ENCODE assay signal across 12 cellular contexts in the genomic region with DNA sequence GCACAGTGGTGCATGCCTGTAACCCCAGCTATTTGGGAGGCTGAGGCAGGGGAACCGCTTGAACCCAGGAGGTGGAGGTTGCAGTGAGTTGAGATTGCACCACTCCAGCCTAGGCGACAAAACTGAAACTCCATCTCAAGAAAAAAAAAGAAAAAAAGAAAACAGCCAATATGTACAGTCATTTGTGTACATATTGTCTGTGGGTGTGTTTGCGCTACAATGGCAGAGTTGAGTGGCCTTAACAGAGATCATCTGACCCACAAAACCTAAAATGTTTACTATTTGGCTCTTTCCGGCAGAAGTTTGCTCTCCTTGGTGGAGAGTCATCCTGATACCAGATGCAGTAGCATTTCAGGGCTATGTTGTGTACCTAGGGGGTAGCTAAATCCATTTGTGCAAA. TPM values are rescaled to one million over a fixed set of nuclear protein-coding genes. Genes with fewer than 3 reads are reported as not detected.
DNase-seq lines count a peak whose midpoint lies in the region; ATAC-seq and TF ChIP-seq lines count a peak whose summit lies in the region.
"Had no signal": no experiment of that assay in that cellular context is flagged by ENCODE, and none has a peak within 500 bp of the region (broad histone marks: within the 10 kb centered on the region; RNA-seq: fewer than 3 reads in every experiment).

No MANE protein-coding gene starts in this region.

- peak; percentile 58 for DNase-seq in SIG-M5 treated with dmso at 0.1 percent for 504 hours (lab: John Stamatoyannopoulos, UW; ENCODE audit: unreplicated experiment)
- DNase-seq in SIG-M5 (lab: John Stamatoyannopoulos, UW): no peak
- DNase-seq in central memory CD8-positive, alpha-beta T cell (ENCODE audit: low spot score in 2 of 2): no peak
- no peak for DNase-seq in NCI-H1417 treated with DMSO at 0.1 percent for 48 hours (lab: John Stamatoyannopoulos, UW)
- DNase-seq in colonic mucosa: no peak
- DNase-seq in left lobe of liver (ENCODE audit: low spot score): no peak
- DNase-seq: endodermal cell, GM23248 had no signal

- H3K27me3 ChIP-seq in colonic mucosa: no peaks in the 10 kb centered on the region

- peaks cover 12% of the 10 kb centered on the region for H3K36me3 Mint-ChIP-seq in central memory CD8-positive, alpha-beta T cell (ENCODE audit: insufficient read depth)
- H3K36me3 Mint-ChIP-seq: WTC11 had no signal

- no peaks in the 10 kb centered on the region for H3K27me3 Mint-ChIP-seq in central memory CD8-positive, alpha-beta T cell

- TF ChIP-seq CTCF in colonic mucosa (IDR thresholded peaks at IDR 0.05): no peak

- peak overlapping the region; percentile 93 for H3K27ac Mint-ChIP-seq in central memory CD8-positive, alpha-beta T cell (ENCODE audit: low read depth)
- H3K27ac Mint-ChIP-seq: endodermal cell had no signal

- no peaks in the 10 kb centered on the region for H3K4me1 ChIP-seq in colonic mucosa

- H3K4me3 Mint-ChIP-seq in central memory CD8-positive, alpha-beta T cell: peak overlapping the region; percentile 79
- H3K4me3 Mint-ChIP-seq: endodermal cell, WTC11 had no signal

- H3K27ac ChIP-seq in colonic mucosa: no peak overlapping the region
- H3K27ac ChIP-seq: A549, GM23248 had no signal

- no peaks in the 10 kb centered on the region for H3K9me3 ChIP-seq in colonic mucosa
- H3K9me3 ChIP-seq: A549 had no signal

- H3K4me1 Mint-ChIP-seq in central memory CD8-positive, alpha-beta T cell: peaks cover 89% of the 10 kb centered on the region

- H3K9ac ChIP-seq in colonic mucosa (ENCODE audit: low read depth in 2 of 2, low read length in 2 of 2): no peak overlapping the region
- H3K9ac ChIP-seq: GM23248 had no signal

- H3K9me3 Mint-ChIP-seq in central memory CD8-positive, alpha-beta T cell: no peaks in the 10 kb centered on the region
- H3K9me3 Mint-ChIP-seq: endodermal cell, WTC11 had no signal

- H3K36me3 ChIP-seq in colonic mucosa: no peaks in the 10 kb centered on the region

- peak; percentile 44 for ATAC-seq in GM19035 (IDR thresholded peaks at IDR 0.05; ENCODE audit: unreplicated experiment)
- ATAC-seq in HG03108 (IDR thresholded peaks at IDR 0.05; ENCODE audit: unreplicated experiment): peak; percentile 45
- no peak for ATAC-seq in central memory CD8-positive, alpha-beta T cell (replicated peaks; ENCODE audit: extremely low read depth, poor library complexity, severe bottlenecking)
- ATAC-seq in left lobe of liver: no peak
- ATAC-seq: A549, WTC11 had no signal

- intact Hi-C loops in colonic mucosa (cut with DNase I): no loop called here

- no peak overlapping the region for H3K4me3 ChIP-seq in colonic mucosa
- H3K4me3 ChIP-seq: A549, GM23248 had no signal

RNA-seq across cellular contexts. Expression of a gene that starts 57.9 kb away (rescaled TPM):
- total RNA-seq in colonic mucosa: under 1 TPM; 0.24 to 0.79 TPM
- 3.4 TPM for total RNA-seq in left lobe of liver

RNA-seq across cellular contexts. Expression of a gene that starts 58.2 kb away (rescaled TPM):
- total RNA-seq in colonic mucosa: under 1 TPM; 0.15 to 0.19 TPM
- 0.40 TPM for total RNA-seq in left lobe of liver

Comparison
In these comparisons a context has a peak if more than half of its experiments do, and no peak if none do; other contexts are left out.
1. ATAC-seq: peak in GM19035 (single experiment) and HG03108 (single experiment); none in central memory CD8-positive, alpha-beta T cell (single experiment) and left lobe of liver (single experiment).